In the genomic region with DNA sequence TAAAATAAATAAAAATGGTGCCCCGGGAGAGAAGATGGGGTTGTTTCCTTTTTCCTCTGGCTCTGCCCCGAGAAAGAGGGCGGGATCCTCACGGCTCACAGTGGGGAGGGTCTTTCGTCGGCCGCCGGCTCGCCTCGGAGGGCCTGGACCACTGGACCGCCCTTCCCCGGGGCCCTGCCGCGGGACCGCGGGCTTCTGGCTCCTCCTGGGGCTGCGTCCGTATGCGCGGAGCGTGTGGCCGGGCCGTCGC, we compare ENCODE assay signal across 8 cellular contexts.
DNase-seq lines count a peak whose midpoint lies in the region; ATAC-seq and TF ChIP-seq lines count a peak whose summit lies in the region.

No MANE protein-coding gene starts in this region.

- DNase-seq in T-helper 1 cell (no peak), choroid plexus epithelial cell (ENCODE audit: low read depth) (no peak)
- no peak for DNase-seq in stimulated activated CD4-positive, alpha-beta T cell treated with anti-CD3 and anti-CD28 coated beads, Interleukin-15, amount 100 ng/mL, for 24 hours
- no peak for DNase-seq in NK-92 treated with Interleukin-12 subunit alpha and Interleukin-12 subunit beta, amount 100 ng/mL, for 24 hours (lab: John Stamatoyannopoulos, UW)

- H3K27me3 Mint-ChIP-seq in T-helper 1 cell treated with Interleukin-12 subunit alpha and Interleukin-12 subunit beta and Interleukin-4 antibody, amounts not matched to agents 30 μg/mL and 1 μg/mL, for 36 hours (ENCODE audit: low read depth): peaks cover 66% of the 10 kb centered on the region

- H3K27me3 ChIP-seq in rectal smooth muscle tissue (ENCODE audit: control insufficient read depth, insufficient read depth, low read length): peaks cover 47% of the 10 kb centered on the region

- H3K36me3 ChIP-seq in KOPT-K1 (ENCODE audit: insufficient read depth, low read length) (no peaks in the 10 kb centered on the region), rectal smooth muscle tissue (ENCODE audit: control insufficient read depth, insufficient read depth, low read length) (no peaks in the 10 kb centered on the region)

- no peaks in the 10 kb centered on the region for H3K4me1 ChIP-seq in rectal smooth muscle tissue (ENCODE audit: control insufficient read depth, insufficient read depth, low read length)

- no peaks in the 10 kb centered on the region for H3K9me3 ChIP-seq in KOPT-K1 (ENCODE audit: insufficient read depth, low read length, poor library complexity, severe bottlenecking)

- H3K36me3 Mint-ChIP-seq in T-helper 1 cell treated with Interleukin-12 subunit alpha and Interleukin-12 subunit beta and Interleukin-4 antibody, amounts not matched to agents 30 μg/mL and 1 μg/mL, for 36 hours (ENCODE audit: low read depth): peaks cover 5% of the 10 kb centered on the region

- no peak overlapping the region for H3K27ac Mint-ChIP-seq in T-helper 1 cell treated with Interleukin-12 subunit alpha and Interleukin-12 subunit beta and Interleukin-4 antibody, amounts not matched to agents 30 μg/mL and 1 μg/mL, for 36 hours

- peaks cover 26% of the 10 kb centered on the region for H3K4me1 Mint-ChIP-seq in T-helper 1 cell treated with Interleukin-12 subunit alpha and Interleukin-12 subunit beta and Interleukin-4 antibody, amounts not matched to agents 30 μg/mL and 1 μg/mL, for 36 hours (ENCODE audit: low read depth)

- no peak overlapping the region for H3K9ac ChIP-seq in rectal smooth muscle tissue (ENCODE audit: low read length)

- H3K4me3 ChIP-seq in choroid plexus epithelial cell (ENCODE audit: low read depth, low read length): peak overlapping the region; percentile 84
- peak overlapping the region; percentile 46 for H3K4me3 ChIP-seq in rectal smooth muscle tissue (ENCODE audit: low read length)

- peak overlapping the region; percentile 83 for H3K4me3 Mint-ChIP-seq in T-helper 1 cell treated with Interleukin-12 subunit alpha and Interleukin-12 subunit beta and Interleukin-4 antibody, amounts not matched to agents 30 μg/mL and 1 μg/mL, for 36 hours

- no peak for TF ChIP-seq CTCF in choroid plexus epithelial cell (conservative IDR thresholded peaks at IDR 0.05; ENCODE audit: low read depth, low read length)

- ATAC-seq in HG03095 (IDR thresholded peaks at IDR 0.05; ENCODE audit: unreplicated experiment): no peak

- no peaks in the 10 kb centered on the region for H3K9me3 Mint-ChIP-seq in T-helper 1 cell treated with Interleukin-12 subunit alpha and Interleukin-12 subunit beta and Interleukin-4 antibody, amounts not matched to agents 30 μg/mL and 1 μg/mL, for 36 hours

- H3K27ac ChIP-seq in KOPT-K1 (ENCODE audit: low read depth, low read length, poor library complexity, severe bottlenecking): peak overlapping the region; percentile 37
- H3K27ac ChIP-seq in rectal smooth muscle tissue (ENCODE audit: low read depth, low read length): no peak overlapping the region
